Comparison of ENCODE assay signal across 8 cellular contexts in the genomic region with DNA sequence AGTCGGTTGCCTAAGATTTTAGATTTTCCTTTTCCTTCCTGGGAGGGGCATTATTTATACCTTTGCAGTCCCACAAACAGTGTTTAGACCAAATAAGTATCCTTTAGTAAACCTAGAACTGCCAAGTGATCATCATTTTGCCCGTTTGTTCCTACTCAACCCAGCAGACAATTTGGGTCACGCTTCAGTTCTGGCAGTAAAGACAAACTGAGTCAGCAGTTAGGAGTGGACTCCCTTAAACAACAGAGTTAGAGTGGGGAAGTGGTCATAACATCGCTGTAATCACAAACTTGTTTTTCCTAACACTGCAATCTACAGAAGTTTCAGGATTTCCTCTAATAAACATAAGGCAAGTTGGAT. TPM values are rescaled to one million over a fixed set of nuclear protein-coding genes. Genes with fewer than 3 reads are reported as not detected.
DNase-seq lines count a peak whose midpoint lies in the region; ATAC-seq and TF ChIP-seq lines count a peak whose summit lies in the region.

No MANE protein-coding gene starts in this region.

- H3K4me3 Mint-ChIP-seq in activated CD4-positive, alpha-beta memory T cell treated with anti-CD3 and anti-CD28 coated beads, Interleukin-2, amount 10 ng/mL, durations not matched to agents 7 days and 5 days = peak overlapping the region; percentile 79

- H4K20me1 ChIP-seq in GM23248 (ENCODE audit: insufficient read depth) = 0 out of 2 replicates have a peak, but pooled peaks cover under 1% of the 10 kb centered on the region

- peaks cover 45% of the 10 kb centered on the region for H3K27me3 Mint-ChIP-seq in activated CD4-positive, alpha-beta memory T cell treated with anti-CD3 and anti-CD28 coated beads, Interleukin-2, amount 10 ng/mL, durations not matched to agents 7 days and 5 days

- WGBS in GM23248 (ENCODE audit: low coverage in 1 of 2, low lambda C conversion rate in 2 of 2, missing lambda C conversion rate in 2 of 2), 2 experiments = 1 to 2% methylated on average over 4 of the region's 4 CpGs

- H3K4me1 ChIP-seq in GM23248 (ENCODE audit: insufficient read depth) (peaks cover 21% of the 10 kb centered on the region), left ventricle myocardium inferior (peaks cover 55% of the 10 kb centered on the region)

- peak overlapping the region; percentile 87 for H3K9ac ChIP-seq in GM23248

- H2AFZ ChIP-seq in GM23248 = peak overlapping the region; percentile 97

- ATAC-seq in HG02884 (IDR thresholded peaks at IDR 0.05; ENCODE audit: unreplicated experiment) = no peak
- no peak for ATAC-seq in HG02678 (IDR thresholded peaks at IDR 0.05; ENCODE audit: unreplicated experiment)
- no peak for ATAC-seq in HG03571 (IDR thresholded peaks at IDR 0.05; ENCODE audit: unreplicated experiment)

- no peak overlapping the region for H3K27ac Mint-ChIP-seq in activated CD4-positive, alpha-beta memory T cell treated with anti-CD3 and anti-CD28 coated beads, Interleukin-2, amount 10 ng/mL, durations not matched to agents 7 days and 5 days

- CTCF ChIA-PET in activated CD4-positive, alpha-beta memory T cell treated with anti-CD3 and anti-CD28 coated beads, Interleukin-2, amount 10 ng/mL, durations not matched to agents 7 days and 5 days (lab: Charles Lee) = interaction anchor here (0.8 to 1.2 kb wide), 2 partner anchors 218 to 439 kb away, joined by 3 read pairs; no protein-coding TSS in a partner anchor

- DNase-seq in GM23248 (peak; percentile 70), left ventricle myocardium inferior (no peak), putamen (ENCODE audit: low spot score) (peak; percentile 32)
- no peak for DNase-seq in activated CD4-positive, alpha-beta memory T cell treated with anti-CD3 and anti-CD28 coated beads, Interleukin-2, amount 10 ng/mL, durations not matched to agents 7 days and 5 days
- no peak for DNase-seq in stimulated activated CD8-positive, alpha-beta memory T cell treated with anti-CD3 and anti-CD28 coated beads, Interleukin-4, amount 100 ng/mL, for 48 hours

- peaks cover 37% of the 10 kb centered on the region for H3K79me2 ChIP-seq in GM23248 (ENCODE audit: insufficient read depth)

- H3K4me2 ChIP-seq in GM23248 (ENCODE audit: unreplicated experiment) = peak overlapping the region; percentile 96

- POLR2A ChIA-PET in activated CD4-positive, alpha-beta memory T cell treated with anti-CD3 and anti-CD28 coated beads, Interleukin-2, amount 10 ng/mL, durations not matched to agents 7 days and 5 days (lab: Charles Lee) = no interaction called here

- H3K4me3 ChIP-seq in GM23248 = peak overlapping the region; percentile 84
- peak overlapping the region; percentile 92 for H3K4me3 ChIP-seq in left ventricle myocardium inferior

- intact Hi-C loops in left ventricle myocardium inferior (cut with micrococcal nuclease) = loop anchor here (10.0 kb wide), 1 partner anchor 62 kb away; no protein-coding TSS in a partner anchor

- H3K4me1 Mint-ChIP-seq in activated CD4-positive, alpha-beta memory T cell treated with anti-CD3 and anti-CD28 coated beads, Interleukin-2, amount 10 ng/mL, durations not matched to agents 7 days and 5 days = peaks cover 12% of the 10 kb centered on the region

- in situ Hi-C loops in GM23248 (cut with MboI) = no loop called here

- no peaks in the 10 kb centered on the region for H3K9me2 ChIP-seq in GM23248 (ENCODE audit: insufficient read depth)

- H3K36me3 ChIP-seq in GM23248 (ENCODE audit: low read depth) (no peaks in the 10 kb centered on the region), left ventricle myocardium inferior (no peaks in the 10 kb centered on the region)

- peak overlapping the region; percentile 68 for H3K27ac ChIP-seq in GM23248
- H3K27ac ChIP-seq in left ventricle myocardium inferior (replicated peaks) = peak overlapping the region; percentile 94

- no peaks in the 10 kb centered on the region for H3K9me3 Mint-ChIP-seq in activated CD4-positive, alpha-beta memory T cell treated with anti-CD3 and anti-CD28 coated beads, Interleukin-2, amount 10 ng/mL, durations not matched to agents 7 days and 5 days

- 0 out of 2 replicates have a peak, but pooled peaks cover 5% of the 10 kb centered on the region for H3F3A ChIP-seq in GM23248 (ENCODE audit: insufficient read depth)

- peaks cover 3% of the 10 kb centered on the region for H3K36me3 Mint-ChIP-seq in activated CD4-positive, alpha-beta memory T cell treated with anti-CD3 and anti-CD28 coated beads, Interleukin-2, amount 10 ng/mL, durations not matched to agents 7 days and 5 days (ENCODE audit: low read depth)

- H3K27me3 ChIP-seq in GM23248 (replicated peaks; ENCODE audit: insufficient read depth) = no peaks in the 10 kb centered on the region
- no peaks in the 10 kb centered on the region for H3K27me3 ChIP-seq in left ventricle myocardium inferior (ENCODE audit: low read depth)

- no peak for TF ChIP-seq CTCF in left ventricle myocardium inferior (IDR thresholded peaks at IDR 0.05; ENCODE audit: borderline replicate concordance)

- H3K9me3 ChIP-seq in GM23248 (ENCODE audit: low read depth) (no peaks in the 10 kb centered on the region), left ventricle myocardium inferior (replicated peaks) (no peaks in the 10 kb centered on the region)

RNA-seq across cellular contexts. Expression of gene WDFY3, which starts 0.8 kb away (rescaled TPM):
- total RNA-seq in GM23248 (2014; rRNA removed; shearing (Covaris generic)) = 38.7 and 45.6 TPM in 2 replicates
- 3.1 and 3.3 TPM in 2 replicates for polyA plus RNA-seq in GM23248 (2016; fragmentation: Nextera tagmentation; extraction: Ambion mirVana)
- 1 to 10 TPM; 1.4 to 1.5 TPM for total RNA-seq in activated CD4-positive, alpha-beta memory T cell treated with anti-CD3 and anti-CD28 coated beads, Interleukin-2, amount 10 ng/mL, durations not matched to agents 7 days and 5 days
- 48.7 TPM for total RNA-seq in left ventricle myocardium inferior

Comparison
In these comparisons a context has a peak if more than half of its experiments do, and no peak if none do; other contexts are left out.
1. DNase-seq: peak in GM23248 (single experiment) and putamen (single experiment); none in activated CD4-positive, alpha-beta memory T cell treated with anti-CD3 and anti-CD28 coated beads, Interleukin-2, amount 10 ng/mL, durations not matched to agents 7 days and 5 days (single experiment), left ventricle myocardium inferior (single experiment) and stimulated activated CD8-positive, alpha-beta memory T cell treated with anti-CD3 and anti-CD28 coated beads, Interleukin-4, amount 100 ng/mL, for 48 hours (single experiment).
2. RNA of gene WDFY3, which starts 0.8 kb away (total RNA-seq): 48.7 TPM in left ventricle myocardium inferior (single experiment) and 38.7 to 45.6 TPM in GM23248; 1.4 to 1.5 TPM in activated CD4-positive, alpha-beta memory T cell treated with anti-CD3 and anti-CD28 coated beads, Interleukin-2, amount 10 ng/mL, durations not matched to agents 7 days and 5 days; every median in the first group is over 10 times any median in the second.